Comparison of ENCODE assay signal across 19 cellular contexts in genomic region chr7:158406817-158407216, GRCh38.
"Had no signal": no experiment of that assay in that cellular context is flagged by ENCODE, and none has a peak within 500 bp of the region (broad histone marks: within the 10 kb centered on the region; RNA-seq: fewer than 3 reads in every experiment).

No MANE protein-coding gene starts in this region.

- H3K4me1 ChIP-seq: left lung, tibial artery had no signal

- H3K4me1 Mint-ChIP-seq: activated CD4-positive, alpha-beta memory T cell treated with anti-CD3 and anti-CD28 coated beads, Interleukin-2, amount 10 ng/mL, durations not matched to agents 7 days and 5 days; activated CD8-positive, alpha-beta memory T cell treated with anti-CD3 and anti-CD28 coated beads, Interleukin-2, amount 10 ng/mL, durations not matched to agents 7 days and 5 days; activated naive CD4-positive, alpha-beta T cell treated with anti-CD3 and anti-CD28 coated beads, Interleukin-2, amount 10 ng/mL, durations not matched to agents 7 days and 5 days; activated T-helper 17 cell treated with anti-CD3 and anti-CD28 coated beads, Interleukin-2, amount 50 U/mL, for 72 hours; naive B cell had no signal

- H3K9me3 Mint-ChIP-seq: activated CD4-positive, alpha-beta memory T cell treated with anti-CD3 and anti-CD28 coated beads, Interleukin-2, amount 10 ng/mL, durations not matched to agents 7 days and 5 days; activated T-helper 17 cell treated with anti-CD3 and anti-CD28 coated beads, Interleukin-2, amount 50 U/mL, for 72 hours; dendritic cell treated with granulocyte-macrophage colony-stimulating factor and Interleukin-4, amounts not matched to agents 40 ng/mL and 50 ng/mL, for 4 days; neural crest cell had no signal

- H3K27me3 Mint-ChIP-seq: activated CD4-positive, alpha-beta memory T cell treated with anti-CD3 and anti-CD28 coated beads, Interleukin-2, amount 10 ng/mL, durations not matched to agents 7 days and 5 days; activated CD8-positive, alpha-beta memory T cell treated with anti-CD3 and anti-CD28 coated beads, Interleukin-2, amount 10 ng/mL, durations not matched to agents 7 days and 5 days; activated naive CD4-positive, alpha-beta T cell treated with anti-CD3 and anti-CD28 coated beads, Interleukin-2, amount 10 ng/mL, durations not matched to agents 7 days and 5 days; dendritic cell treated with granulocyte-macrophage colony-stimulating factor and Interleukin-4, amounts not matched to agents 40 ng/mL and 50 ng/mL, for 4 days had no signal

- H3K36me3 Mint-ChIP-seq: activated CD8-positive, alpha-beta memory T cell treated with anti-CD3 and anti-CD28 coated beads, Interleukin-2, amount 10 ng/mL, durations not matched to agents 7 days and 5 days; activated naive CD4-positive, alpha-beta T cell treated with anti-CD3 and anti-CD28 coated beads, Interleukin-2, amount 10 ng/mL, durations not matched to agents 7 days and 5 days; naive B cell had no signal

- H3K9me3 ChIP-seq: left lung, ovary, tibial artery, vagina had no signal

- H3K4me3 ChIP-seq: left lung, ovary, tibial artery, vagina had no signal

- H3K27me3 ChIP-seq: ovary, vagina had no signal

- H3K4me3 Mint-ChIP-seq: activated CD4-positive, alpha-beta memory T cell treated with anti-CD3 and anti-CD28 coated beads, Interleukin-2, amount 10 ng/mL, durations not matched to agents 7 days and 5 days; activated CD8-positive, alpha-beta memory T cell treated with anti-CD3 and anti-CD28 coated beads, Interleukin-2, amount 10 ng/mL, durations not matched to agents 7 days and 5 days; activated naive CD4-positive, alpha-beta T cell treated with anti-CD3 and anti-CD28 coated beads, Interleukin-2, amount 10 ng/mL, durations not matched to agents 7 days and 5 days; activated T-helper 17 cell treated with anti-CD3 and anti-CD28 coated beads, Interleukin-2, amount 50 U/mL, for 72 hours; dendritic cell treated with granulocyte-macrophage colony-stimulating factor and Interleukin-4, amounts not matched to agents 40 ng/mL and 50 ng/mL, for 4 days; naive B cell; neural crest cell had no signal

- H3K27ac Mint-ChIP-seq: activated CD4-positive, alpha-beta memory T cell treated with anti-CD3 and anti-CD28 coated beads, Interleukin-2, amount 10 ng/mL, durations not matched to agents 7 days and 5 days; activated CD8-positive, alpha-beta memory T cell treated with anti-CD3 and anti-CD28 coated beads, Interleukin-2, amount 10 ng/mL, durations not matched to agents 7 days and 5 days; activated naive CD4-positive, alpha-beta T cell treated with anti-CD3 and anti-CD28 coated beads, Interleukin-2, amount 10 ng/mL, durations not matched to agents 7 days and 5 days; activated T-helper 17 cell treated with anti-CD3 and anti-CD28 coated beads, Interleukin-2, amount 50 U/mL, for 72 hours; dendritic cell treated with granulocyte-macrophage colony-stimulating factor and Interleukin-4, amounts not matched to agents 40 ng/mL and 50 ng/mL, for 4 days; naive B cell had no signal

- H3K36me3 ChIP-seq: left lung, ovary, tibial artery, vagina had no signal

- H3K27ac ChIP-seq: left lung, ovary, tibial artery, vagina had no signal

- ATAC-seq: activated CD8-positive, alpha-beta memory T cell treated with anti-CD3 and anti-CD28 coated beads, Interleukin-2, amount 10 ng/mL, durations not matched to agents 7 days and 5 days; activated T-helper 17 cell treated with anti-CD3 and anti-CD28 coated beads, Interleukin-2, amount 50 U/mL, for 72 hours; left lung had no signal

- DNase-seq: activated CD4-positive, alpha-beta memory T cell treated with anti-CD3 and anti-CD28 coated beads, Interleukin-2, amount 10 ng/mL, durations not matched to agents 7 days and 5 days; activated CD4-positive, alpha-beta T cell treated with anti-CD3 and anti-CD28 coated beads for 48 hours; activated CD4-positive, CD25-positive, alpha-beta regulatory T cell; activated CD8-positive, alpha-beta memory T cell treated with anti-CD3 and anti-CD28 coated beads, Interleukin-2, amount 10 ng/mL, durations not matched to agents 7 days and 5 days; activated naive CD4-positive, alpha-beta T cell treated with anti-CD3 and anti-CD28 coated beads, Interleukin-2, amount 10 ng/mL, durations not matched to agents 7 days and 5 days; activated T-cell treated with anti-CD3 and anti-CD28 coated beads, Interleukin-2, amount 50 U/mL, for 1 hour; effector memory CD4-positive, alpha-beta T cell; left lung; naive B cell; ovary; stimulated activated CD4-positive, alpha-beta T cell treated with anti-CD3 and anti-CD28 coated beads, Interleukin-2, amount 100 ng/mL, for 24 hours; stimulated activated naive CD4-positive, alpha-beta T cell treated with Interleukin-2 at 50 U/mL for 16 hours; substantia nigra; T1000 had no signal
